In the genomic region with DNA sequence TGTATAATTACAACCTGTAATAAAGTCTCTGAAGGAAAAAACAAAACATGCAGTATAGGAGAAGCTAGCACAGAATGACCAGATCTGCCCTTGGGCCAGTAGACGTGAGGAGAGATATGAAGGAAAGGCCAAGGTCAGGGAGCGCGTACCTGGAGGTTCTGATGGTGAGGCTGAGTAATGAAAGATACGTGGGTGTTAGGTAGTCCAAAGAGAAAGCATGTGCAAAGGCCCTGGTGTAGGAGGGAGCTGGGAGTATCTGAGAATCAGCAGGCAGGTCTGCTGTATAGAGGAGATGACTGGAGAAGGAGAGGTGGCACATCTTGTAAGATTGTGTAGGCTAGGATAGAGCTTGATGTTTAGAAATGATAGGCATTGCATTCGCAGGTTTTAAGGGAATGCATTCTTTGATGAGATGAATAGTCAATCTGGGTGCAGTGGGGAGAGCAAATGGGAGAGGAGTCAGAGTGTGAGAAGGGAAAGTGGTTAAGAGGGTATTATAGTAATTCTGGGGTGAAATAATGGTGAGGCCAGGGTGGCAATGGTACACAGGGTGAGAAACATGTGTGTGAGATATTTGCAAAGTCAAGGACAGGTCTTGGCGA, we compare ENCODE assay signal across 2 cellular contexts.
TF ChIP-seq lines count a peak whose summit lies in the region.

No MANE protein-coding gene starts in this region.

TF ChIP-seq in HepG2, 621 proteins besides CTCF, POLR2A, EP300 and RAD21 (continues in another document):
- TF ChIP-seq ZSCAN25 (CRISPR knock-in tag; IDR thresholded peaks at IDR 0.05), result 0 out of 2 replicates have a peak, but pooled peaks have one; percentile 43
- no peak for TF ChIP-seq ZNF781 (CRISPR knock-in tag; IDR thresholded peaks at IDR 0.05; ENCODE audit: borderline replicate concordance, not compliant biosample characterization)
- TF ChIP-seq AKAP8 (CRISPR knock-in tag; IDR thresholded peaks at IDR 0.05), result peak; percentile 74; the same call in 1 of the 2 replicates
- no peak for TF ChIP-seq ZNF230 (CRISPR knock-in tag; IDR thresholded peaks at IDR 0.05)
- no peak for TF ChIP-seq ELF3 (CRISPR knock-in tag; IDR thresholded peaks at IDR 0.05)
- 0 out of 2 replicates have a peak, but pooled peaks have one; percentile 30 for TF ChIP-seq HDAC1 (CRISPR knock-in tag; IDR thresholded peaks at IDR 0.05)
- peak; percentile 87 for TF ChIP-seq KDM1A (CRISPR knock-in tag; IDR thresholded peaks at IDR 0.05)
- no peak for TF ChIP-seq KAT2B (IDR thresholded peaks at IDR 0.05; ENCODE audit: borderline replicate concordance, low read depth, low read length)
- no peak for TF ChIP-seq ZNF569 (CRISPR knock-in tag; IDR thresholded peaks at IDR 0.05; ENCODE audit: borderline replicate concordance)
- 0 out of 2 replicates have a peak, but pooled peaks have one; percentile 35 for TF ChIP-seq ZBTB39 (CRISPR knock-in tag; IDR thresholded peaks at IDR 0.05)
- peak; percentile 11; the same call in 1 of the 2 replicates for TF ChIP-seq FOXA3 (CRISPR knock-in tag; IDR thresholded peaks at IDR 0.05)
- TF ChIP-seq IKZF1 (IDR thresholded peaks at IDR 0.05), result no peak
- peak; percentile 24; the same call in 1 of the 2 replicates for TF ChIP-seq ZMYM4 (CRISPR knock-in tag; IDR thresholded peaks at IDR 0.05)
- 0 out of 2 replicates have a peak, but pooled peaks have one; percentile 6 for TF ChIP-seq DRAP1 (CRISPR knock-in tag; IDR thresholded peaks at IDR 0.05)
- TF ChIP-seq ZBTB38 (CRISPR knock-in tag; IDR thresholded peaks at IDR 0.05), result peak; percentile 86
- TF ChIP-seq SALL1 (CRISPR knock-in tag; IDR thresholded peaks at IDR 0.05), result peak; percentile 38; the same call in 1 of the 2 replicates
- TF ChIP-seq RBM22 (optimal IDR thresholded peaks at IDR 0.05; ENCODE audit: low read length), result peak; percentile 53
- TF ChIP-seq FIP1L1 (IDR thresholded peaks at IDR 0.05; ENCODE audit: borderline replicate concordance, insufficient read depth, low read depth, low read length), result no peak
- 0 out of 2 replicates have a peak, but pooled peaks have one; percentile 8 for TF ChIP-seq SP4 (CRISPR knock-in tag; IDR thresholded peaks at IDR 0.05)
- 0 out of 2 replicates have a peak, but pooled peaks have one; percentile 24 for TF ChIP-seq PPARG (CRISPR knock-in tag; conservative IDR thresholded peaks at IDR 0.05)
- peak; percentile 43; the same call in 1 of the 2 replicates for TF ChIP-seq HDAC2 (CRISPR knock-in tag; IDR thresholded peaks at IDR 0.05)
- TF ChIP-seq ZBTB7A (CRISPR knock-in tag; IDR thresholded peaks at IDR 0.05), result no peak
- 0 out of 2 replicates have a peak, but pooled peaks have one; percentile 35 for TF ChIP-seq SOX5 (CRISPR knock-in tag; IDR thresholded peaks at IDR 0.05; ENCODE audit: borderline replicate concordance)
- peak; percentile 43; the same call in 1 of the 2 replicates for TF ChIP-seq EEA1 (CRISPR knock-in tag; IDR thresholded peaks at IDR 0.05; ENCODE audit: borderline replicate concordance)
- peak; percentile 80 for TF ChIP-seq ZBTB33 (CRISPR knock-in tag; IDR thresholded peaks at IDR 0.05)
- peak; percentile 59; the same call in 1 of the 2 replicates for TF ChIP-seq BRD4 (CRISPR knock-in tag; IDR thresholded peaks at IDR 0.05)
- 0 out of 2 replicates have a peak, but pooled peaks have one; percentile 34 for TF ChIP-seq TFDP1 (CRISPR knock-in tag; IDR thresholded peaks at IDR 0.05; ENCODE audit: borderline replicate concordance)

TF ChIP-seq in IMR-90, 13 proteins besides CTCF, POLR2A, EP300 and RAD21:
- TF ChIP-seq MAFK (IDR thresholded peaks at IDR 0.05; ENCODE audit: low read depth, low read length), result no peak
- no peak for TF ChIP-seq USF2 (IDR thresholded peaks at IDR 0.05; ENCODE audit: low read depth, low read length)
- TF ChIP-seq ELK1 (IDR thresholded peaks at IDR 0.05; ENCODE audit: borderline replicate concordance, low read depth, low read length), result no peak
